ENCODE assay signal across 8 cellular contexts in the genomic region with DNA sequence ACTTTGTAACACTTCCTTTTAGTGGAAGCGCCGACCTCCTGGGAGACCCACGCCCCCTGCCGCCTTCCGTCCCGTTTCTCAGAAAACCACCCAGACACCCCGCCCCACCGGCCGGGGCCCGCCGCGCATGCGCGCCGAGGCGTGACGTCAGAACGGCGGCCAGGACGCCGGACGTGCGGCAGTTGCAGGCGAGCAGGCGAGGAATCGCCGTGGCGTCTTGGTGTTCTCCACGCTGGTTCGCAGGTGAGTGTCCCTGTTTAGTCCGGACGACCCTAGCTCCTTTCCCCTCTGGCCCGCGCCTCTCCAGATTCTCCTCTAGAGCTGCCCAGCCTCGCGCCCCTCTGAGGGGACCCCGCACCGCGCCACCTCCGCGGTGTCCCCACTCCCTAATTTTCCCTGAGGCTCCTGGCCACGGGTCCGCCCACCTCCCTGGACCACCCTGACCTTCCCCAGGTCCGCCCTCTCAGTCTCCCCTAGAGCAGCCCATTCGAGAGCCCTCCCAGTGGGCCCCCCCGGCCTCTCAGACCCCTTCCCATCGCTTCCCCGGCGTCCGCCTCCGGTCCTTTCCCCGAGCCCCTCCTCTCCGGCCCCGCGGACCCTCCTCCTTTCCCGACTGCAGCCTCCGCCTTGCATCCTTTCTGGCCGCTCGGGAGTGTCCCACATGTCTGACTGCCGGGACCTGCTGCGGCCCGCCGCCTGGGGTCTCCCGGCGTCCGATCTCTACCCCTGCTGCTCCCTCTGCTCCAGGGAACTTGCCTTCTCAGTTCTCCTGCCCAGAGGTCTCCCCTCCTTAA. TPM values are rescaled to one million over a fixed set of nuclear protein-coding genes. Genes with fewer than 3 reads are reported as not detected.
DNase-seq lines count a peak whose midpoint lies in the region; ATAC-seq and TF ChIP-seq lines count a peak whose summit lies in the region.

A gene with protein sequence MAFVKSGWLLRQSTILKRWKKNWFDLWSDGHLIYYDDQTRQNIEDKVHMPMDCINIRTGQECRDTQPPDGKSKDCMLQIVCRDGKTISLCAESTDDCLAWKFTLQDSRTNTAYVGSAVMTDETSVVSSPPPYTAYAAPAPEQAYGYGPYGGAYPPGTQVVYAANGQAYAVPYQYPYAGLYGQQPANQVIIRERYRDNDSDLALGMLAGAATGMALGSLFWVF (plus strand): TSS at position 181 of the 794 bp plus-strand sequence. CDS start 15,606 bp downstream, outside the sequence.

- CTCF ChIA-PET in activated naive CD4-positive, alpha-beta T cell treated with anti-CD3 and anti-CD28 coated beads for 36 hours (lab: Charles Lee) = interaction anchor here (3.2 kb wide), 1 partner anchor 13 kb away, joined by 15 read pairs; no protein-coding TSS in a partner anchor

- H3K4me1 ChIP-seq in GM23338 (ENCODE audit: insufficient read depth) = peaks cover 15% of the 10 kb centered on the region; the same call in 1 of the 2 replicates

- peak; percentile 83 for ATAC-seq in GM23338
- ATAC-seq in omental fat pad (ENCODE audit: low FRiP score) = peak; percentile 81

- peaks cover 3% of the 10 kb centered on the region; the same call in 1 of the 3 replicates for H3K36me3 Mint-ChIP-seq in GM23338 (ENCODE audit: low read depth)
- H3K36me3 Mint-ChIP-seq in activated naive CD4-positive, alpha-beta T cell treated with anti-CD3 and anti-CD28 coated beads for 36 hours (ENCODE audit: low read depth) = peaks cover 13% of the 10 kb centered on the region

- H3K9me2 ChIP-seq in GM23338 (ENCODE audit: insufficient read depth) = no peaks in the 10 kb centered on the region

- peak in 1 of 2 experiments; percentile 18; a peak in 1 of 4 replicates for TF ChIP-seq CTCF in GM23338 (conservative IDR thresholded peaks at IDR 0.05; ENCODE audit: low read depth in 2 of 2)
- TF ChIP-seq CTCF in omental fat pad (IDR thresholded peaks at IDR 0.05) = no peak

- DNase-seq in GDM1 (lab: John Stamatoyannopoulos, UW) = peak; percentile 85
- DNase-seq in GM23338 (ENCODE audit: low spot score) = peak; percentile 84
- DNase-seq in LHCN-M2 (ENCODE audit: low read depth) = peak; percentile 84
- DNase-seq in SK-N-DZ (ENCODE audit: low spot score) = peak; percentile 90
- peak; percentile 92 for DNase-seq in activated naive CD4-positive, alpha-beta T cell treated with anti-CD3 and anti-CD28 coated beads for 36 hours
- peak; percentile 94 for DNase-seq in germinal center (ENCODE audit: low spot score)
- peak; percentile 58 for DNase-seq in omental fat pad (ENCODE audit: low spot score)

- peaks cover 41% of the 10 kb centered on the region for H4K20me1 ChIP-seq in GM23338 (replicated peaks; ENCODE audit: insufficient read depth)

- H3K79me2 ChIP-seq in GM23338 (replicated peaks; ENCODE audit: insufficient read depth) = peaks cover 51% of the 10 kb centered on the region

- peak within 1 kb of the TSS; percentile 89 for H3K4me3 Mint-ChIP-seq in GM23338
- peak within 1 kb of the TSS; percentile 93 for H3K4me3 Mint-ChIP-seq in activated naive CD4-positive, alpha-beta T cell treated with anti-CD3 and anti-CD28 coated beads for 36 hours

- no peaks in the 10 kb centered on the region for H3K9me3 Mint-ChIP-seq in GM23338
- H3K9me3 Mint-ChIP-seq in activated naive CD4-positive, alpha-beta T cell treated with anti-CD3 and anti-CD28 coated beads for 36 hours = no peaks in the 10 kb centered on the region

- peak within 1 kb of the TSS; percentile 100 for H3K4me3 ChIP-seq in GM23338

- H3K36me3 ChIP-seq in GM23338 (ENCODE audit: insufficient read depth) = no peaks in the 10 kb centered on the region

- H3K27me3 ChIP-seq in GM23338 (ENCODE audit: insufficient read depth) = no peaks in the 10 kb centered on the region

- peak within 1 kb of the TSS; percentile 96 for H3K27ac Mint-ChIP-seq in GM23338
- H3K27ac Mint-ChIP-seq in activated naive CD4-positive, alpha-beta T cell treated with anti-CD3 and anti-CD28 coated beads for 36 hours = peak within 1 kb of the TSS; percentile 98

- intact Hi-C loops in activated naive CD4-positive, alpha-beta T cell treated with anti-CD3 and anti-CD28 coated beads for 36 hours (cut with micrococcal nuclease) = loop anchor here (1.0 to 10.0 kb wide), 4 partner anchors 49 to 731 kb away; no protein-coding TSS in a partner anchor

- H3K27ac ChIP-seq in GM23338 (ENCODE audit: low read depth) (peak within 1 kb of the TSS; percentile 79), temporal lobe (ENCODE audit: low read depth, low read length) (peak within 1 kb of the TSS; percentile 79)

- H3F3A ChIP-seq in GM23338 (replicated peaks; ENCODE audit: low read depth) = no peaks in the 10 kb centered on the region

- peak within 1 kb of the TSS; percentile 100 for H3K4me2 ChIP-seq in GM23338

- peaks cover 23% of the 10 kb centered on the region for H3K4me1 Mint-ChIP-seq in GM23338
- H3K4me1 Mint-ChIP-seq in activated naive CD4-positive, alpha-beta T cell treated with anti-CD3 and anti-CD28 coated beads for 36 hours (ENCODE audit: low read depth) = peaks cover 40% of the 10 kb centered on the region

- H3K27me3 Mint-ChIP-seq in GM23338 (ENCODE audit: insufficient read depth, low read depth, poor library complexity) = peaks cover 13% of the 10 kb centered on the region
- no peaks in the 10 kb centered on the region for H3K27me3 Mint-ChIP-seq in activated naive CD4-positive, alpha-beta T cell treated with anti-CD3 and anti-CD28 coated beads for 36 hours (ENCODE audit: low read depth)

- H2AFZ ChIP-seq in GM23338 = peak within 1 kb of the TSS; percentile 84

TF ChIP-seq in GM23338, 12 proteins besides CTCF, POLR2A, EP300 and RAD21:
- peak; percentile 95 for TF ChIP-seq CREB1 (CRISPR knock-in tag; IDR thresholded peaks at IDR 0.05; ENCODE audit: low read depth)
- no peak for TF ChIP-seq JUNB (IDR thresholded peaks at IDR 0.05; ENCODE audit: unreplicated experiment)
- TF ChIP-seq, protein P1, sequence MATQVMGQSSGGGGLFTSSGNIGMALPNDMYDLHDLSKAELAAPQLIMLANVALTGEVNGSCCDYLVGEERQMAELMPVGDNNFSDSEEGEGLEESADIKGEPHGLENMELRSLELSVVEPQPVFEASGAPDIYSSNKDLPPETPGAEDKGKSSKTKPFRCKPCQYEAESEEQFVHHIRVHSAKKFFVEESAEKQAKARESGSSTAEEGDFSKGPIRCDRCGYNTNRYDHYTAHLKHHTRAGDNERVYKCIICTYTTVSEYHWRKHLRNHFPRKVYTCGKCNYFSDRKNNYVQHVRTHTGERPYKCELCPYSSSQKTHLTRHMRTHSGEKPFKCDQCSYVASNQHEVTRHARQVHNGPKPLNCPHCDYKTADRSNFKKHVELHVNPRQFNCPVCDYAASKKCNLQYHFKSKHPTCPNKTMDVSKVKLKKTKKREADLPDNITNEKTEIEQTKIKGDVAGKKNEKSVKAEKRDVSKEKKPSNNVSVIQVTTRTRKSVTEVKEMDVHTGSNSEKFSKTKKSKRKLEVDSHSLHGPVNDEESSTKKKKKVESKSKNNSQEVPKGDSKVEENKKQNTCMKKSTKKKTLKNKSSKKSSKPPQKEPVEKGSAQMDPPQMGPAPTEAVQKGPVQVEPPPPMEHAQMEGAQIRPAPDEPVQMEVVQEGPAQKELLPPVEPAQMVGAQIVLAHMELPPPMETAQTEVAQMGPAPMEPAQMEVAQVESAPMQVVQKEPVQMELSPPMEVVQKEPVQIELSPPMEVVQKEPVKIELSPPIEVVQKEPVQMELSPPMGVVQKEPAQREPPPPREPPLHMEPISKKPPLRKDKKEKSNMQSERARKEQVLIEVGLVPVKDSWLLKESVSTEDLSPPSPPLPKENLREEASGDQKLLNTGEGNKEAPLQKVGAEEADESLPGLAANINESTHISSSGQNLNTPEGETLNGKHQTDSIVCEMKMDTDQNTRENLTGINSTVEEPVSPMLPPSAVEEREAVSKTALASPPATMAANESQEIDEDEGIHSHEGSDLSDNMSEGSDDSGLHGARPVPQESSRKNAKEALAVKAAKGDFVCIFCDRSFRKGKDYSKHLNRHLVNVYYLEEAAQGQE (IDR thresholded peaks at IDR 0.05; ENCODE audit: unreplicated experiment) = no peak
- no peak for TF ChIP-seq NANOG (IDR thresholded peaks at IDR 0.05; ENCODE audit: borderline replicate concordance)
- TF ChIP-seq ZNF331 (CRISPR knock-in tag; IDR thresholded peaks at IDR 0.05; ENCODE audit: low read depth) = no peak
- TF ChIP-seq POLR2AphosphoS5 (IDR thresholded peaks at IDR 0.05; ENCODE audit: low read depth) = peak; percentile 98

RNA-seq across cellular contexts. Expression of the gene that starts here (rescaled TPM):
- total RNA-seq in GM23338 (2014; rRNA removed; shearing (Covaris generic)) = 95.5 and 99.2 TPM in 2 replicates
- 33.4 and 39.8 TPM in 2 replicates for polyA plus RNA-seq in GM23338 (2016; fragmentation: Nextera tagmentation; extraction: Ambion mirVana)
- total RNA-seq in LHCN-M2 (2014; rRNA removed) (134 and 140 TPM in 2 replicates), omental fat pad (100 to 1,000 TPM in 1 of 4 donors, 10 to 100 TPM in 3; 46.3 to 107 (median 78.3) TPM), temporal lobe (122 TPM)
- 89.3 TPM for polyA plus RNA-seq in LHCN-M2 (2012)
- polyA plus RNA-seq in SK-N-DZ (2014; cell fraction: cytosol; rRNA removed) = 37.9 and 42.7 TPM in 2 replicates
- polyA plus RNA-seq in SK-N-DZ (2014; cell fraction: nucleus; rRNA removed) = 12.4 and 15.6 TPM in 2 replicates
- total RNA-seq in activated naive CD4-positive, alpha-beta T cell treated with anti-CD3 and anti-CD28 coated beads for 36 hours = 10 to 100 TPM; 43.4 to 43.9 TPM

Comparison
In these comparisons a context has a peak if more than half of its experiments do, and no peak if none do; other contexts are left out.
1. Peak in every context shown above with its lines: DNase-seq, ATAC-seq, H3K4me3 ChIP-seq and H3K27ac ChIP-seq.